In the genomic region with DNA sequence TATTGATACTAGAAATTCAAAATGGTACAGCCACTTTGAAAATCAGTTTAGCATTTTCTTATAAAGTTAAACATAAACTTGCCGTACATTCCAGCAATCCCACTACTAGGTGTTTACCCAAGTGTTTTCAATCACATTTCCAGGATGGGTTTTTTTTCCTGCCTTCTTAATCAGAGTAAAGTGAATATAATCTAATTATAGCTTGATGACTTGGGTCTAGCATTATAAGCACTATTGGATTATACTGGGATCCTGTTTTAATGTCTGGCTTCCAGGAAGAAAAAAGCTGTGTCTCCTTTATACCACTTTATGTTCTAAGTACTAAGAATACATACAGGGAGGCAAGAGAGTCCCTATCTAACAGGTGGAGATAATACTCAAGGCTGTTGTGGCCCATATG, we compare ENCODE assay signal across 19 cellular contexts.
DNase-seq lines count a peak whose midpoint lies in the region; ATAC-seq, FAIRE-seq and TF ChIP-seq lines count a peak whose summit lies in the region.
"Had no signal": no experiment of that assay in that cellular context is flagged by ENCODE, and none has a peak within 500 bp of the region (broad histone marks: within the 10 kb centered on the region; RNA-seq: fewer than 3 reads in every experiment).

No MANE protein-coding gene starts in this region.

- H3K36me3 ChIP-seq in Karpas-422 (ENCODE audit: insufficient read depth, low read length): no peaks in the 10 kb centered on the region
- no peaks in the 10 kb centered on the region for H3K36me3 ChIP-seq in kidney (ENCODE audit: control insufficient read depth in 1 of 2, insufficient read depth in 2 of 2, low read length in 2 of 2)
- no peaks in the 10 kb centered on the region for H3K36me3 ChIP-seq in pancreas
- H3K36me3 ChIP-seq: BLaER1 treated with 17β-estradiol and CSF1 and Interleukin-3, amounts not matched to agents 10 nM and 100 nM; HAP-1 had no signal

- H3K4me3 Mint-ChIP-seq in T-helper 2 cell treated with Interferon-gamma antibody and Interleukin-4, amounts not matched to agents 5 μg/mL and 100 μg/mL, for 36 hours: no peak overlapping the region
- H3K4me3 Mint-ChIP-seq: B cell; CD8-positive, alpha-beta T cell had no signal

- WGBS in pancreas, 2 donors: 82 to 83% methylated on average over 1 of the region's 1 CpG

- H3K36me3 Mint-ChIP-seq in T-helper 2 cell treated with Interferon-gamma antibody and Interleukin-4, amounts not matched to agents 5 μg/mL and 100 μg/mL, for 36 hours (ENCODE audit: low read depth): no peaks in the 10 kb centered on the region
- H3K36me3 Mint-ChIP-seq: CD8-positive, alpha-beta T cell had no signal

- H2AFZ ChIP-seq in Karpas-422 (ENCODE audit: low read length): peak overlapping the region; percentile 34; the same call in 1 of the 2 replicates
- H2AFZ ChIP-seq: GM23248 had no signal

- H3K27me3 ChIP-seq in Karpas-422 (ENCODE audit: low read length) (no peaks in the 10 kb centered on the region), pancreas (peaks cover 0 to 6% (median 0%) of the 10 kb centered on the region in 4 donors)

- no peak overlapping the region for H3K27ac Mint-ChIP-seq in T-helper 2 cell treated with Interferon-gamma antibody and Interleukin-4, amounts not matched to agents 5 μg/mL and 100 μg/mL, for 36 hours
- H3K27ac Mint-ChIP-seq: B cell; CD8-positive, alpha-beta T cell had no signal

- H3K9me2 ChIP-seq in Karpas-422 (replicated peaks; ENCODE audit: insufficient read depth, low read length): no peaks in the 10 kb centered on the region

- no peaks in the 10 kb centered on the region for H4K20me1 ChIP-seq in Karpas-422 (ENCODE audit: insufficient read depth, low read depth, low read length)
- H4K20me1 ChIP-seq: BLaER1 treated with 17β-estradiol and CSF1 and Interleukin-3, amounts not matched to agents 10 nM and 100 nM had no signal

- DNase-seq in Karpas-422 (no peak), NCI-H82 treated with DMSO at 0.1 percent for 48 hours (lab: John Stamatoyannopoulos, UW; ENCODE audit: unreplicated experiment) (peak; percentile 95), kidney (no peak), pancreas (no peak), NCI-H1048 (lab: John Stamatoyannopoulos, UW) (no peak)
- no peak for DNase-seq in T-helper 2 cell treated with Interferon-gamma antibody and Interleukin-4, amounts not matched to agents 5 μg/mL and 100 μg/mL, for 36 hours (ENCODE audit: low spot score)
- no peak for DNase-seq in activated CD4-positive, alpha-beta T cell treated with anti-CD3 and anti-CD28 coated beads, Interleukin-2, amount 50 U/mL, for 48 hours
- DNase-seq: Calu3; CD8-positive, alpha-beta T cell; DMS 273 treated with DMSO at 0.1 percent for 48 hours; DMS53; DND-41; EL; GM23248 had no signal

- H3K4me1 ChIP-seq in Karpas-422 (ENCODE audit: low read length) (peaks cover 42% of the 10 kb centered on the region), kidney (ENCODE audit: control insufficient read depth in 1 of 2, insufficient read depth in 1 of 2, low read depth in 1 of 2, low read length in 2 of 2) (peaks cover 0 to 5% of the 10 kb centered on the region in 2 donors), pancreas (peaks cover 0 to 5% (median 3%) of the 10 kb centered on the region in 3 donors)

- H3K4me3 ChIP-seq in Karpas-422 (ENCODE audit: low read length) (no peak overlapping the region), kidney (ENCODE audit: low read length in 2 of 2) (no peak overlapping the region), pancreas (no peak overlapping the region)
- H3K4me3 ChIP-seq: BLaER1 treated with 17β-estradiol and CSF1 and Interleukin-3, amounts not matched to agents 10 nM and 100 nM; GM23248; HAP-1 had no signal

- H3K4me1 Mint-ChIP-seq in T-helper 2 cell treated with Interferon-gamma antibody and Interleukin-4, amounts not matched to agents 5 μg/mL and 100 μg/mL, for 36 hours (ENCODE audit: low read depth): no peaks in the 10 kb centered on the region
- H3K4me1 Mint-ChIP-seq: B cell had no signal

- H3K9ac ChIP-seq in Karpas-422 (ENCODE audit: low read length): no peak overlapping the region
- no peak overlapping the region for H3K9ac ChIP-seq in kidney (ENCODE audit: low read length in 2 of 2)
- H3K9ac ChIP-seq: BLaER1 treated with 17β-estradiol and CSF1 and Interleukin-3, amounts not matched to agents 10 nM and 100 nM; GM23248 had no signal

- H3K79me2 ChIP-seq in Karpas-422 (ENCODE audit: low read length): no peaks in the 10 kb centered on the region

- H3K9me3 ChIP-seq in Karpas-422 (ENCODE audit: low read length) (no peaks in the 10 kb centered on the region), kidney (ENCODE audit: control insufficient read depth in 1 of 2, low read length in 2 of 2) (no peaks in the 10 kb centered on the region), pancreas (no peaks in the 10 kb centered on the region)
- H3K9me3 ChIP-seq: BLaER1 treated with 17β-estradiol and CSF1 and Interleukin-3, amounts not matched to agents 10 nM and 100 nM; HAP-1 had no signal

- H3K27ac ChIP-seq in Karpas-422 (ENCODE audit: low read length) (no peak overlapping the region), kidney (ENCODE audit: low read depth in 2 of 2, low read length in 2 of 2) (no peak overlapping the region), pancreas (no peak overlapping the region)
- H3K27ac ChIP-seq: BLaER1 treated with 17β-estradiol and CSF1 and Interleukin-3, amounts not matched to agents 10 nM and 100 nM; GM23248 had no signal

- no peaks in the 10 kb centered on the region for H3K27me3 Mint-ChIP-seq in T-helper 2 cell treated with Interferon-gamma antibody and Interleukin-4, amounts not matched to agents 5 μg/mL and 100 μg/mL, for 36 hours (ENCODE audit: low read depth)
- H3K27me3 Mint-ChIP-seq: B cell had no signal

- no peaks in the 10 kb centered on the region for H3K9me3 Mint-ChIP-seq in T-helper 2 cell treated with Interferon-gamma antibody and Interleukin-4, amounts not matched to agents 5 μg/mL and 100 μg/mL, for 36 hours
- H3K9me3 Mint-ChIP-seq: CD8-positive, alpha-beta T cell had no signal

- TF ChIP-seq CTCF in kidney (IDR thresholded peaks at IDR 0.05; ENCODE audit: borderline replicate concordance, extremely low read depth, insufficient read depth) (no peak), pancreas (IDR thresholded peaks at IDR 0.05) (no peak)

- FAIRE-seq in kidney (lab: Jason Lieb, UNC) (peak; percentile 77), pancreas (lab: Jason Lieb, UNC) (peak; percentile 5)
- FAIRE-seq: GM12891, GM19239 had no signal

- ATAC-seq in pancreas: no peak
- ATAC-seq: CD8-positive, alpha-beta T cell had no signal

- H3K4me2 ChIP-seq in Karpas-422 (ENCODE audit: low read depth, low read length, poor library complexity, severe bottlenecking): no peak overlapping the region
- H3K4me2 ChIP-seq: BLaER1 treated with 17β-estradiol and CSF1 and Interleukin-3, amounts not matched to agents 10 nM and 100 nM had no signal

- intact Hi-C loops in kidney (cut with DNase I): no loop called here
- intact Hi-C loops in pancreas (cut with DNase I): no loop called here
